In the genomic region with DNA sequence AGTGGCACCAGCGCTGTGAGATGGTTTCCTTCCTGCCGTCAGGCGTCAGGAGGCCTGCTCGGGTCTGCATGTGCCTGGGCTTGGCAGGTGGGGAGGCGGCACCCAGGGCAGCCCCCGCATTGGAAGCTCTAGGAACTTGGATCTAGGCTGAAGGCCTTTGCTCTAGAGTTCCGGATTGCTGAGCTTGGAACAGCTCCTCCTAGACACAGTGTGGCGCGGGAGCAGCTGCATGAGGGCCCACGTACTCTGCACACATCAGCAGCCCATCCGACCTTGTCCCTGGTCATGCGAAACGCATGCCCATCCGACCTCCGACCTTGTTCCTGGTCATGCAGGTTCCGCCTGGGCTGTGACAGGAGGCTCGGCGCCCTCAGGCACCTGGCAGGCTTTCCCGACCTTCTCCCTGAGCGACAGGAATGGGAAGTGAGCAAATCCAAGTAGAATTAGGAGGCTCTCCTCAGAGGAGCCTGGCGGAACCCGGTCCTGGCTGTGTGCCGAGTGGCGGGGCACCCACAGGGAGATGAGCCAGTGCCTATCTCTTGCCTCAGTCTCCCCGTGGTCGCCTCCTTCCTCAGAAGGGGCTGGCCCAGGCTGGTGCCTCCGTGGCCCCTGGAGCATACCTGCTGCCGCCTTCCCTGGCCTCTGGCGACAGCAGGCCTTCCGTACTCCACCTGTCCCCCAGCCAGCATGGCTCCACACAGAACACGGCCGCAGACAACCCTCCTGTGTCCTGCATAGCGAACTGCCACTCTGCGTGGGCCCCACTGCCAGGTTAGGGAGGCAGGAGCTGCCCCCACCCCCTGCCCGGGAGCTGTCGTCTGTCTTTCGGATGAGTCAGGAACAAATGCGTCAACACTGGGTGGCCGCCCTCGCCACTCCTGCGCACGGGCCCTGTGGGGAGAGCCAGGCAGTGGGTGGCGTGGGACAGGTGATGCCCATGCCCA, we compare ENCODE assay signal across 1 cellular context.
TF ChIP-seq lines count a peak whose summit lies in the region.

No MANE protein-coding gene starts in this region.

TF ChIP-seq in WTC11, 78 proteins besides CTCF, POLR2A, EP300 and RAD21:
- TF ChIP-seq NR1H2 (CRISPR knock-in tag; IDR thresholded peaks at IDR 0.05): no peak
- no peak for TF ChIP-seq ESRRA (CRISPR knock-in tag; IDR thresholded peaks at IDR 0.05; ENCODE audit: borderline replicate concordance)
TF ChIP-seq in WTC11: peak in this region for 0.
